35 cellular contexts compared by ENCODE assay signal in the genomic region with DNA sequence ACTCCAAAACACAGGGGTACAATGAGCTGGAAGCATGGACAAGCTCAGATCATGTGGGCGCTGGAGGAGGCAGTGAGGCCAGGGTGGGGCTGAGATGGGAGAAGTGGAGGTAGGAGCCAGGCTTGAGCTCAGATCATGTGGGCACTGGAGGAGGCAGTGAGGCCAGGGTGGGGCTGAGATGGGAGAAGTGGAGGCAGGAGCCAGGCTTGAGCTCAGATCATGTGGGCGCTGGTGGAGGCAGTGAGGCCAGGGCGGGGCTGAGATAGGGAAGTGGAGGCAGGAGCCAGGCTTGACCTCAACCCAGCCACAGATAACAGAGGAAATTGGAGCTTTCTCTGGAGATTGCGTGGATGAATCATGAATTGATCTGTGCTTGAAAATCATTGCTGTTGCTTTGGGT.
"Had no signal": no experiment of that assay in that cellular context is flagged by ENCODE, and none has a peak within 500 bp of the region (broad histone marks: within the 10 kb centered on the region; RNA-seq: fewer than 3 reads in every experiment).

No MANE protein-coding gene starts in this region.

- ATAC-seq: activated CD8-positive, alpha-beta memory T cell treated with anti-CD3 and anti-CD28 coated beads, Interleukin-2, amount 10 ng/mL, durations not matched to agents 7 days and 5 days; activated naive CD8-positive, alpha-beta T cell treated with anti-CD3 and anti-CD28 coated beads, Interleukin-2, amount 50 U/mL, for 24 hours; PC-3; SK-N-SH treated with all-trans-retinoic acid at 6 μM for 48 hours; T-cell; T-helper 17 cell had no signal

- H3K9me3 ChIP-seq: MG63, Peyer's patch, SJSA1 had no signal

- FAIRE-seq: bronchial epithelial cell had no signal

- H3K4me1 ChIP-seq: Peyer's patch, SJSA1 had no signal

- DNase-seq: activated B cell treated with CpG ODN at 0.5 μM for 24 hours; activated CD4-positive, alpha-beta memory T cell treated with anti-CD3 and anti-CD28 coated beads, Interleukin-2, amount 10 ng/mL, durations not matched to agents 7 days and 5 days; activated CD4-positive, alpha-beta T cell treated with anti-CD3 and anti-CD28 coated beads for 4 hours; activated CD4-positive, CD25-positive, alpha-beta regulatory T cell treated with anti-CD3 and anti-CD28 coated beads, Interleukin-2, amount 50 U/mL, for 72 hours; activated CD8-positive, alpha-beta memory T cell treated with anti-CD3 and anti-CD28 coated beads for 24 hours; activated CD8-positive, alpha-beta memory T cell treated with anti-CD3 and anti-CD28 coated beads, Interleukin-2, amount 10 ng/mL, durations not matched to agents 7 days and 5 days; activated CD8-positive, alpha-beta memory T cell treated with anti-CD3 and anti-CD28 coated beads, Interleukin-2, amount 50 U/mL, for 48 hours; activated effector memory CD4-positive, alpha-beta T cell treated with Interleukin-2 at 50 U/mL for 16 hours; activated naive CD4-positive, alpha-beta T cell treated with anti-CD3 and anti-CD28 coated beads, Interleukin-2, amount 10 ng/mL, durations not matched to agents 7 days and 5 days; activated naive CD8-positive, alpha-beta T cell treated with anti-CD3 and anti-CD28 coated beads, Interleukin-2, amount 50 U/mL, for 24 hours; activated T-cell treated with anti-CD3 and anti-CD28 coated beads, Interleukin-2, amount 50 U/mL, for 48 hours; anterior cingulate cortex; caudate nucleus; cerebellar nuclear complex; Kasumi-1; MG63; NCI-H1092 treated with DMSO at 0.1 percent for 48 hours; NCI-H1417; NCI-H146; NCI-H187; NCI-H2029 treated with DMSO at 0.1 percent for 48 hours; NCI-H2107; NCI-H2171; NCI-H446 treated with DMSO at 0.1 percent for 48 hours; NCI-H524 treated with DMSO at 0.1 percent for 48 hours; PC-3; Peyer's patch; RPMI8226; SHP77 treated with DMSO at 0.1 percent for 48 hours; T-cell; T-helper 17 cell; T1000 had no signal

- H3K36me3 ChIP-seq: MG63, Peyer's patch, SJSA1 had no signal

- H3K27ac ChIP-seq: Peyer's patch, SJSA1 had no signal

- H3K4me3 ChIP-seq: MG63, Peyer's patch, SJSA1 had no signal

- H3K27me3 ChIP-seq: MG63, Peyer's patch, SJSA1 had no signal
